8 cellular contexts compared by ENCODE assay signal in genomic region chr7:30594540-30595460, GRCh38. TPM values are rescaled to one million over a fixed set of nuclear protein-coding genes. Genes with fewer than 3 reads are reported as not detected.
DNase-seq lines count a peak whose midpoint lies in the region; ATAC-seq, FAIRE-seq and TF ChIP-seq lines count a peak whose summit lies in the region.

A gene with protein sequence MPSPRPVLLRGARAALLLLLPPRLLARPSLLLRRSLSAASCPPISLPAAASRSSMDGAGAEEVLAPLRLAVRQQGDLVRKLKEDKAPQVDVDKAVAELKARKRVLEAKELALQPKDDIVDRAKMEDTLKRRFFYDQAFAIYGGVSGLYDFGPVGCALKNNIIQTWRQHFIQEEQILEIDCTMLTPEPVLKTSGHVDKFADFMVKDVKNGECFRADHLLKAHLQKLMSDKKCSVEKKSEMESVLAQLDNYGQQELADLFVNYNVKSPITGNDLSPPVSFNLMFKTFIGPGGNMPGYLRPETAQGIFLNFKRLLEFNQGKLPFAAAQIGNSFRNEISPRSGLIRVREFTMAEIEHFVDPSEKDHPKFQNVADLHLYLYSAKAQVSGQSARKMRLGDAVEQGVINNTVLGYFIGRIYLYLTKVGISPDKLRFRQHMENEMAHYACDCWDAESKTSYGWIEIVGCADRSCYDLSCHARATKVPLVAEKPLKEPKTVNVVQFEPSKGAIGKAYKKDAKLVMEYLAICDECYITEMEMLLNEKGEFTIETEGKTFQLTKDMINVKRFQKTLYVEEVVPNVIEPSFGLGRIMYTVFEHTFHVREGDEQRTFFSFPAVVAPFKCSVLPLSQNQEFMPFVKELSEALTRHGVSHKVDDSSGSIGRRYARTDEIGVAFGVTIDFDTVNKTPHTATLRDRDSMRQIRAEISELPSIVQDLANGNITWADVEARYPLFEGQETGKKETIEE (plus strand): TSS chr7:30594878. CDS start chr7:30594922, 44 bp downstream.

- DNase-seq in AG04450 (ENCODE audit: low read depth, low spot score) (peak; percentile 84), NCI-H2227 treated with DMSO at 0.1 percent for 48 hours (lab: John Stamatoyannopoulos, UW) (peak; percentile 76), mammary epithelial cell (peak; percentile 90), iPS-NIHi11 (ENCODE audit: low spot score) (peak; percentile 91), small intestine (peak; percentile 90)

- no peaks in the 10 kb centered on the region for H3K27me3 ChIP-seq in AG04450 (ENCODE audit: control insufficient read depth, insufficient read depth, low read length)
- no peaks in the 10 kb centered on the region for H3K27me3 ChIP-seq in mammary epithelial cell (ENCODE audit: insufficient read depth, low read length)
- no peaks in the 10 kb centered on the region for H3K27me3 ChIP-seq in small intestine (ENCODE audit: control insufficient read depth in 2 of 2, insufficient read depth in 2 of 2, low read length in 2 of 2)

- BruUV-seq in mammary epithelial cell (replicated peaks; lab: Mats Ljungman, UMichigan), result no TSS peak

- H3K9ac ChIP-seq in mammary epithelial cell (ENCODE audit: insufficient read depth, low read length), result peak within 1 kb of the TSS; percentile 99

- CTCF ChIA-PET in AG04450 (lab: Charles Lee) (no interaction called here), mammary epithelial cell (lab: Charles Lee; ENCODE audit: low non-redundant PET) (no interaction called here)

- 2% methylated on average over 56 of the region's 86 CpGs for WGBS in mammary epithelial cell (ENCODE audit: low coverage, missing lambda C conversion rate)
- WGBS in small intestine, 3 donors, result 0 to 1% (median 0%) methylated on average over 81 to 86 of the region's 86 CpGs

- POLR2A ChIA-PET in AG04450 (lab: Yijun Ruan, JAX), result no interaction called here

- H3K4me1 ChIP-seq in mammary epithelial cell (ENCODE audit: insufficient read depth, low read length) (peaks cover 8% of the 10 kb centered on the region), small intestine (ENCODE audit: control insufficient read depth in 2 of 2, insufficient read depth in 1 of 2, low read depth in 1 of 2, low read length in 1 of 2) (peaks cover 0 to 3% of the 10 kb centered on the region in 2 donors)

- H3K79me2 ChIP-seq in mammary epithelial cell (ENCODE audit: insufficient read depth, low read length), result peaks cover 81% of the 10 kb centered on the region

- in situ Hi-C loops in mammary epithelial cell (cut with MboI; ENCODE audit: low sequenced_read_pairs in 2 of 2), result loop anchor here in 1 of 2 donors (5.0 kb wide), 1 partner anchor 148 kb away; no protein-coding TSS in a partner anchor

- dilution Hi-C loops in mammary epithelial cell (cut with HindIII; ENCODE audit: low sequenced_read_pairs), result no loop called here

- peak within 1 kb of the TSS; percentile 90 for H3K4me2 ChIP-seq in mammary epithelial cell (ENCODE audit: insufficient read depth, low read depth, low read length)

- peak within 1 kb of the TSS; percentile 99 for H3K4me3 ChIP-seq in AG04450 (ENCODE audit: low read depth, low read length)
- peak within 1 kb of the TSS; percentile 100 for H3K4me3 ChIP-seq in WI38 (ENCODE audit: low read depth, low read length)
- peak within 1 kb of the TSS; percentile 91 to 97 (median 93) for H3K4me3 ChIP-seq in mammary epithelial cell (replicated peaks in 1 of 3; ENCODE audit: insufficient read depth in 1 of 3, low read depth in 2 of 3, low read length in 3 of 3)
- H3K4me3 ChIP-seq in small intestine (ENCODE audit: low read depth in 1 of 2, low read length in 2 of 2), result peak within 1 kb of the TSS; percentile 79 to 87

- TF ChIP-seq CTCF in AG04450 (IDR thresholded peaks at IDR 0.05; ENCODE audit: low read depth, low read length), result no peak
- TF ChIP-seq CTCF in WI38 (IDR thresholded peaks at IDR 0.05; ENCODE audit: low read depth, low read length), result no peak
- no peak for TF ChIP-seq CTCF in mammary epithelial cell (conservative IDR thresholded peaks at IDR 0.05 in 1 of 2, IDR thresholded peaks at IDR 0.05 in 1 of 2; ENCODE audit: extremely low read depth in 1 of 2, insufficient read depth in 1 of 2, low read depth in 1 of 2, low read length in 2 of 2)

- no peaks in the 10 kb centered on the region for H4K20me1 ChIP-seq in mammary epithelial cell (ENCODE audit: insufficient read depth, low read length)

- ATAC-seq in GM18907 (IDR thresholded peaks at IDR 0.05; ENCODE audit: unreplicated experiment), result peak; percentile 87
- ATAC-seq in HG03139 (IDR thresholded peaks at IDR 0.05; ENCODE audit: unreplicated experiment), result peak; percentile 92

- intact Hi-C loops in mammary epithelial cell (cut with micrococcal nuclease), result loop anchor here (5.0 kb wide), 1 partner anchor 38 kb away; no protein-coding TSS in a partner anchor

- FAIRE-seq in small intestine (lab: Jason Lieb, UNC), result no peak

- H3K36me3 ChIP-seq in mammary epithelial cell (ENCODE audit: insufficient read depth, low read length) (peaks cover 7% of the 10 kb centered on the region), small intestine (ENCODE audit: control insufficient read depth in 2 of 2, insufficient read depth in 2 of 2, low read length in 2 of 2) (peaks cover under 1 to 2% of the 10 kb centered on the region in 2 donors)

- H3K27ac ChIP-seq in AG04450 (ENCODE audit: low read depth, low read length), result peak within 1 kb of the TSS; percentile 97
- H3K27ac ChIP-seq in mammary epithelial cell (ENCODE audit: insufficient read depth, low read depth, low read length), result peak within 1 kb of the TSS; percentile 92
- peak within 1 kb of the TSS; percentile 89 to 99 for H3K27ac ChIP-seq in small intestine (ENCODE audit: low read depth in 1 of 2, low read length in 1 of 2)

- H2AFZ ChIP-seq in mammary epithelial cell (ENCODE audit: low read depth, low read length), result peak within 1 kb of the TSS; percentile 91

- H3K9me3 ChIP-seq in AG04450 (ENCODE audit: control insufficient read depth, insufficient read depth, low read length) (peaks cover 4% of the 10 kb centered on the region; the same call in 1 of the 2 replicates), mammary epithelial cell (replicated peaks; ENCODE audit: insufficient read depth, low read length) (no peaks in the 10 kb centered on the region), small intestine (ENCODE audit: control insufficient read depth, low read depth) (no peaks in the 10 kb centered on the region)

RNA-seq across cellular contexts. Expression of the gene that starts here (rescaled TPM):
- polyA plus RNA-seq in AG04450 (2011; rRNA removed), result 749 and 829 TPM in 2 replicates
- polyA minus RNA-seq in AG04450 (2011; rRNA and poly(A)+ RNA removed), result 802 and 930 TPM in 2 replicates
- total RNA-seq in mammary epithelial cell, result 100 to 1,000 TPM; 419 to 470 TPM
- 609 TPM for polyA plus RNA-seq in mammary epithelial cell
- 1,008 TPM for polyA minus RNA-seq in mammary epithelial cell
- polyA plus RNA-seq in small intestine, result 100 to 1,000 TPM in 1 of 3 donors, 10 to 100 TPM in 2; 36.5 to 144 (median 88.1) TPM

Comparison
In these comparisons a context has a peak if more than half of its experiments do, and no peak if none do; other contexts are left out.
1. Peak in every context shown above with its lines: DNase-seq, ATAC-seq, H3K4me3 ChIP-seq and H3K27ac ChIP-seq.